ENCODE assay signal across 8 cellular contexts in the genomic region with DNA sequence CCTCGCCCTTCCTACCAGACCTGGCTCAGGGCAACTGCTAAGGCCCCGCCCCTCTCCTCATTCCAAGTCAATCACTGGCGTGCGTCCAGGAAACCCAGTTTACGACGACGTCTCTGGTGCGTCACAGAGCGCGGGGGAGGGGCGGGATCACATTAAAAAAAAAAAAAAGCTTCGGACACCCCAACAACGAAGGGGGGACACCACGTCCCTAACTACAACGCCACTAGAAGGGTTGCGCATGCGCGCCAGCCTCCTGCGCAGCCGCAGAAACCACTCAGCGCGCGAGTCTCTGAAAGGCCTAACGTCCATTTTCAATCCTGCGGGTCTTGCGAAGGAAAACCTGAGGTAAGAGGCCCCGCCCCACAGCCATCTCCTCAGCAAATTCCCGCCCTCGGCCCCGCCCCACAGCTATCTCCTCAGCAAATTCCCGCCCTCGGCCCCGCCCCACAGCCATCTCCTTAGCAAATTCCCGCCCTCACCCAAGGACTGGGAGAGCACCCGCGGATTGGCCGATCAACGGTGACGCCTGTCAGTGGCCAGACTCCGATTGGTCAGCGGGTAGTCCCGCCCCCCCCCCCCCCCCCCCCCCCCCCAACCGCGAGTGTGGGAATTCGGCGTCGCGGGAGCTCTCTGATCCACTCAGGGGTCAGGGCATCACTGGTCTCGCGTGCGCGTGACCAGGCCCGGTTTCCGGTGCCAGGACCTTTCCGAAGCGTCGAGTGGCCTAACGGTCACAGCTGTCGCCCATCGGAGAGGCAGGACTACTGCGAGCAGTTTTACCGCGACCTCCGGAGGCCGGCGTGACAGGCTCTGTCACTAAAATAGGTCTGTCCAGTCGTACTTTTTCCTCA.
DNase-seq lines count a peak whose midpoint lies in the region; ATAC-seq lines count a peak whose summit lies in the region.

SCML1 (plus strand) TSS at position 638 of the 851 bp plus-strand sequence. CDS start 6,694 bp downstream, outside the sequence.

- peak; percentile 69 for ATAC-seq in GM18873 (IDR thresholded peaks at IDR 0.05; ENCODE audit: low FRiP score, unreplicated experiment)
- ATAC-seq in HG03442 (IDR thresholded peaks at IDR 0.05; ENCODE audit: unreplicated experiment) = peak; percentile 72

- H3K4me3 ChIP-seq in endocrine pancreas (ENCODE audit: control insufficient read depth, insufficient read depth, low read length) = peak within 1 kb of the TSS; percentile 71

- H3K36me3 ChIP-seq in endocrine pancreas (ENCODE audit: control insufficient read depth, insufficient read depth, low read length) = no peaks in the 10 kb centered on the region

- no peaks in the 10 kb centered on the region for H3K4me1 ChIP-seq in endocrine pancreas (ENCODE audit: control insufficient read depth, insufficient read depth, low read length)

- H3K9ac ChIP-seq in endocrine pancreas (ENCODE audit: control insufficient read depth, insufficient read depth, low read length) = peak within 1 kb of the TSS; percentile 87

- DNase-seq in 8988T = peak; percentile 57
- DNase-seq in NCI-H774 (lab: John Stamatoyannopoulos, UW) = peak; percentile 89
- peak; percentile 53 for DNase-seq in activated CD8-positive, alpha-beta memory T cell treated with anti-CD3 and anti-CD28 coated beads, Interleukin-2, amount 50 U/mL, for 24 hours (ENCODE audit: extremely low read depth)
- DNase-seq in medulla oblongata (ENCODE audit: extremely low spot score) = peak; percentile 94
- peak; percentile 79 to 91 (median 80) for DNase-seq in stimulated activated CD4-positive, alpha-beta T cell treated with anti-CD3 and anti-CD28 coated beads, TNF-alpha, amount 100 ng/mL, for 24 hours (ENCODE audit: low read depth in 3 of 3)

- no peaks in the 10 kb centered on the region for H3K9me3 ChIP-seq in endocrine pancreas (ENCODE audit: control insufficient read depth, low read length)

- H3K27me3 ChIP-seq in endocrine pancreas (ENCODE audit: control insufficient read depth, insufficient read depth, low read length) = no peaks in the 10 kb centered on the region

Comparison
In these comparisons a context has a peak if more than half of its experiments do, and no peak if none do; other contexts are left out.
1. Peak in every context shown above with its lines: DNase-seq, ATAC-seq and H3K4me3 ChIP-seq.